ENCODE assay signal across 8 cellular contexts in genomic region chr10:36725581-36726520, GRCh38.
DNase-seq lines count a peak whose midpoint lies in the region; ATAC-seq and TF ChIP-seq lines count a peak whose summit lies in the region.

No MANE protein-coding gene starts in this region.

- no peak overlapping the region for H3K18ac ChIP-seq in neuronal stem cell (ENCODE audit: low read length)

- H3K4me1 ChIP-seq in neuronal stem cell (ENCODE audit: control insufficient read depth in 2 of 2, insufficient read depth in 1 of 2, low read depth in 1 of 2, low read length in 2 of 2), result peaks cover 0 to 1% of the 10 kb centered on the region in 2 donors

- H3K4me3 ChIP-seq in neuronal stem cell (ENCODE audit: low read length in 2 of 2), result no peak overlapping the region

- H3K27me3 Mint-ChIP-seq in HFFc6 (ENCODE audit: insufficient read depth) (no peaks in the 10 kb centered on the region; the same call in 1 of the 2 replicates), endothelial cell (ENCODE audit: unreplicated experiment) (no peaks in the 10 kb centered on the region)

- H2BK5ac ChIP-seq in neuronal stem cell (ENCODE audit: low read length), result no peak overlapping the region

- H3K27ac Mint-ChIP-seq in HFFc6 (no peak overlapping the region), endothelial cell (ENCODE audit: unreplicated experiment) (no peak overlapping the region)

- no peak overlapping the region for H3K14ac ChIP-seq in neuronal stem cell (ENCODE audit: low read length)

- DNase-seq in HFFc6 (peak; percentile 4), NCI-H748 treated with DMSO at 0.1 percent for 48 hours (lab: John Stamatoyannopoulos, UW) (peak; percentile 78), endothelial cell (ENCODE audit: low spot score) (peak; percentile 38), neuronal stem cell (ENCODE audit: low spot score) (peak; percentile 69), inferior parietal cortex (ENCODE audit: extremely low spot score) (no peak)
- DNase-seq in activated CD4-positive, alpha-beta T cell treated with anti-CD3 and anti-CD28 coated beads for 1 hour, result no peak
- no peak for DNase-seq in activated naive CD4-positive, alpha-beta T cell (lab: John Stamatoyannopoulos, UW)

- H2AK5ac ChIP-seq in neuronal stem cell (ENCODE audit: low read depth, low read length), result no peak overlapping the region

- no peak overlapping the region for H2BK120ac ChIP-seq in neuronal stem cell (ENCODE audit: low read depth, low read length)

- no peak overlapping the region for H4K8ac ChIP-seq in neuronal stem cell (ENCODE audit: low read depth, low read length)

- no peak overlapping the region for H2BK15ac ChIP-seq in neuronal stem cell (ENCODE audit: low read length)

- H3K4me2 ChIP-seq in neuronal stem cell (ENCODE audit: insufficient read depth, low read length, poor library complexity, severe bottlenecking), result no peak overlapping the region

- TF ChIP-seq CTCF in HFFc6 (IDR thresholded peaks at IDR 0.05) (no peak), endothelial cell (IDR thresholded peaks at IDR 0.05; ENCODE audit: unreplicated experiment) (no peak)

- WGBS in neuronal stem cell (ENCODE audit: extremely low coverage in 2 of 2, insufficient read length in 2 of 2, insufficient replicate concordance in 1 of 2), 2 donors, result no CpG with 5 or more reads among the region's 6 CpGs

- no peak overlapping the region for H2AFZ ChIP-seq in neuronal stem cell (ENCODE audit: low read length)

- no peak overlapping the region for H2BK12ac ChIP-seq in neuronal stem cell (ENCODE audit: low read length)

- H3K79me1 ChIP-seq in neuronal stem cell (ENCODE audit: low read depth, low read length), result no peaks in the 10 kb centered on the region

- H3K27me3 ChIP-seq in neuronal stem cell (ENCODE audit: control insufficient read depth in 3 of 3, insufficient read depth in 3 of 3, low read depth in 1 of 3, low read length in 3 of 3), result no peaks in the 10 kb centered on the region

- no peak overlapping the region for H3K4ac ChIP-seq in neuronal stem cell (ENCODE audit: low read length)

- H3K36me3 Mint-ChIP-seq in HFFc6 (ENCODE audit: low read depth) (no peaks in the 10 kb centered on the region), endothelial cell (ENCODE audit: low read depth, unreplicated experiment) (no peaks in the 10 kb centered on the region)

- H3K9me3 Mint-ChIP-seq in HFFc6 (peaks cover 5% of the 10 kb centered on the region; the same call in 1 of the 2 replicates), endothelial cell (ENCODE audit: unreplicated experiment) (no peaks in the 10 kb centered on the region)

- no peak for ATAC-seq in GM18511 (IDR thresholded peaks at IDR 0.05; ENCODE audit: unreplicated experiment)

- no peaks in the 10 kb centered on the region for H3K36me3 ChIP-seq in neuronal stem cell (replicated peaks in 1 of 2; ENCODE audit: control insufficient read depth in 2 of 2, insufficient read depth in 2 of 2, low read length in 2 of 2)

- H4K91ac ChIP-seq in neuronal stem cell (ENCODE audit: low read depth, low read length, poor library complexity), result no peak overlapping the region

- no peak overlapping the region for H3K23ac ChIP-seq in neuronal stem cell (ENCODE audit: low read depth, low read length, poor library complexity)

- H3K27ac ChIP-seq in neuronal stem cell (replicated peaks; ENCODE audit: low read length), result no peak overlapping the region

- H3K4me3 Mint-ChIP-seq in HFFc6, result no peak overlapping the region
- H3K4me3 Mint-ChIP-seq in endothelial cell (ENCODE audit: unreplicated experiment), result no peak overlapping the region

- peaks cover 9% of the 10 kb centered on the region; the same call in 1 of the 2 replicates for H3K4me1 Mint-ChIP-seq in HFFc6 (ENCODE audit: low read depth)
- H3K4me1 Mint-ChIP-seq in endothelial cell (ENCODE audit: unreplicated experiment), result peaks cover 7% of the 10 kb centered on the region

- H3K9me3 ChIP-seq in neuronal stem cell (replicated peaks in 1 of 2; ENCODE audit: control insufficient read depth in 2 of 2, insufficient read depth in 1 of 2, low read depth in 1 of 2, low read length in 2 of 2), result no peaks in the 10 kb centered on the region

- no peak overlapping the region for H3K9ac ChIP-seq in neuronal stem cell (ENCODE audit: low read depth, low read length, poor library complexity)

Comparison
In these comparisons a context has a peak if more than half of its experiments do, and no peak if none do; other contexts are left out.
1. DNase-seq: peak in HFFc6 (single experiment), NCI-H748 treated with DMSO at 0.1 percent for 48 hours (single experiment), endothelial cell (single experiment) and neuronal stem cell (single experiment); none in activated CD4-positive, alpha-beta T cell treated with anti-CD3 and anti-CD28 coated beads for 1 hour (single experiment), inferior parietal cortex (single experiment) and activated naive CD4-positive, alpha-beta T cell (0 of 4).